2 cellular contexts compared by ENCODE assay signal in the genomic region with DNA sequence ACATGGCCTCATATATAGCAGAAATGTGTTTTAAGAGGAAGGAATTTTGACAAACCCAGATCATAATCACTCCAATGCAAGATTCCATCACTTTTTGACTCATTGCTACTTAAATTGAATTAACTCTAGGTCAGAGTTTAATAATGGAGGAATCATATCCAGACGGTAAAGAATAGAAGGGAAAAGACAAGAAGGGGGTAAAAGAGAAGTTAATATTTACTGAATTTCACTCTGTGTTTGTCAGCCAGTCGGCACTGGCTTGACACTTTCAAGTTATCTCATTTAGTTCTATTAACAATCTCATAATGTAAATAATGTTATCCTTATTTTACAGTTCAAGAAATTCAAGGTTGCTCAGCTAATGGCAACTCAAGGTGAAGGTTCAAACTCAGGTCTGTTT.
TF ChIP-seq lines count a peak whose summit lies in the region.

No MANE protein-coding gene starts in this region.

TF ChIP-seq in HepG2, 621 proteins besides CTCF, POLR2A, EP300 and RAD21 (continued from another document and continues in another):
- TF ChIP-seq, protein P1, sequence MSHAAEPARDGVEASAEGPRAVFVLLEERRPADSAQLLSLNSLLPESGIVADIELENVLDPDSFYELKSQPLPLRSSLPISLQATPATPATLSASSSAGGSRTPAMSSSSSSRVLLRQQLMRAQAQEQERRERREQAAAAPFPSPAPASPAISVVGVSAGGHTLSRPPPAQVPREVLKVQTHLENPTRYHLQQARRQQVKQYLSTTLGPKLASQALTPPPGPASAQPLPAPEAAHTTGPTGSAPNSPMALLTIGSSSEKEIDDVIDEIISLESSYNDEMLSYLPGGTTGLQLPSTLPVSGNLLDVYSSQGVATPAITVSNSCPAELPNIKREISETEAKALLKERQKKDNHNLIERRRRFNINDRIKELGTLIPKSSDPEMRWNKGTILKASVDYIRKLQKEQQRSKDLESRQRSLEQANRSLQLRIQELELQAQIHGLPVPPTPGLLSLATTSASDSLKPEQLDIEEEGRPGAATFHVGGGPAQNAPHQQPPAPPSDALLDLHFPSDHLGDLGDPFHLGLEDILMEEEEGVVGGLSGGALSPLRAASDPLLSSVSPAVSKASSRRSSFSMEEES (CRISPR knock-in tag; IDR thresholded peaks at IDR 0.05): no peak
- TF ChIP-seq ZSCAN12 (CRISPR knock-in tag; IDR thresholded peaks at IDR 0.05) (no peak), ZKSCAN5 (CRISPR knock-in tag; IDR thresholded peaks at IDR 0.05) (no peak), ZBTB1 (CRISPR knock-in tag; IDR thresholded peaks at IDR 0.05; ENCODE audit: borderline replicate concordance) (no peak), FOXA3 (CRISPR knock-in tag; IDR thresholded peaks at IDR 0.05) (peak; percentile 39; the same call in 1 of the 2 replicates), PHF8 (CRISPR knock-in tag; IDR thresholded peaks at IDR 0.05) (no peak), NFIC (IDR thresholded peaks at IDR 0.05; ENCODE audit: low read length) (peak; percentile 37; the same call in 1 of the 2 replicates), HNF4A (CRISPR knock-in tag; IDR thresholded peaks at IDR 0.05) (0 out of 2 replicates have a peak, but pooled peaks have one; percentile 14), ZNF619 (CRISPR knock-in tag; IDR thresholded peaks at IDR 0.05) (no peak), ZNF34 (CRISPR knock-in tag; IDR thresholded peaks at IDR 0.05; ENCODE audit: borderline replicate concordance) (no peak), NR2C2 (CRISPR knock-in tag; IDR thresholded peaks at IDR 0.05; ENCODE audit: borderline replicate concordance) (peak; percentile 22; the same call in 1 of the 2 replicates)
- TF ChIP-seq, protein P2, sequence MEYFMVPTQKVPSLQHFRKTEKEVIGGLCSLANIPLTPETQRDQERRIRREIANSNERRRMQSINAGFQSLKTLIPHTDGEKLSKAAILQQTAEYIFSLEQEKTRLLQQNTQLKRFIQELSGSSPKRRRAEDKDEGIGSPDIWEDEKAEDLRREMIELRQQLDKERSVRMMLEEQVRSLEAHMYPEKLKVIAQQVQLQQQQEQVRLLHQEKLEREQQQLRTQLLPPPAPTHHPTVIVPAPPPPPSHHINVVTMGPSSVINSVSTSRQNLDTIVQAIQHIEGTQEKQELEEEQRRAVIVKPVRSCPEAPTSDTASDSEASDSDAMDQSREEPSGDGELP (IDR thresholded peaks at IDR 0.05; ENCODE audit: borderline replicate concordance, low read depth): no peak
- TF ChIP-seq, protein P3, sequence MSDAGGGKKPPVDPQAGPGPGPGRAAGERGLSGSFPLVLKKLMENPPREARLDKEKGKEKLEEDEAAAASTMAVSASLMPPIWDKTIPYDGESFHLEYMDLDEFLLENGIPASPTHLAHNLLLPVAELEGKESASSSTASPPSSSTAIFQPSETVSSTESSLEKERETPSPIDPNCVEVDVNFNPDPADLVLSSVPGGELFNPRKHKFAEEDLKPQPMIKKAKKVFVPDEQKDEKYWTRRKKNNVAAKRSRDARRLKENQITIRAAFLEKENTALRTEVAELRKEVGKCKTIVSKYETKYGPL (CRISPR knock-in tag; IDR thresholded peaks at IDR 0.05): no peak
- TF ChIP-seq, protein P4, sequence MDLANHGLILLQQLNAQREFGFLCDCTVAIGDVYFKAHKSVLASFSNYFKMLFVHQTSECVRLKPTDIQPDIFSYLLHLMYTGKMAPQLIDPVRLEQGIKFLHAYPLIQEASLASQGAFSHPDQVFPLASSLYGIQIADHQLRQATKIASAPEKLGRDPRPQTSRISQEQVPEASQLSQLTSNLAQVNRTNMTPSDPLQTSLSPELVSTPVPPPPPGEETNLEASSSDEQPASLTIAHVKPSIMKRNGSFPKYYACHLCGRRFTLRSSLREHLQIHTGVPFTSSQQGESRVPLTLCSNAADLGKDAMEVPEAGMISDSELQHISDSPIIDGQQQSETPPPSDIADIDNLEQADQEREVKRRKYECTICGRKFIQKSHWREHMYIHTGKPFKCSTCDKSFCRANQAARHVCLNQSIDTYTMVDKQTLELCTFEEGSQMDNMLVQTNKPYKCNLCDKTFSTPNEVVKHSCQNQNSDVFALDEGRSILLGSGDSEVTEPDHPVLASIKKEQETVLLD (CRISPR knock-in tag; IDR thresholded peaks at IDR 0.05; ENCODE audit: low read depth): no peak
- TF ChIP-seq, protein P5, sequence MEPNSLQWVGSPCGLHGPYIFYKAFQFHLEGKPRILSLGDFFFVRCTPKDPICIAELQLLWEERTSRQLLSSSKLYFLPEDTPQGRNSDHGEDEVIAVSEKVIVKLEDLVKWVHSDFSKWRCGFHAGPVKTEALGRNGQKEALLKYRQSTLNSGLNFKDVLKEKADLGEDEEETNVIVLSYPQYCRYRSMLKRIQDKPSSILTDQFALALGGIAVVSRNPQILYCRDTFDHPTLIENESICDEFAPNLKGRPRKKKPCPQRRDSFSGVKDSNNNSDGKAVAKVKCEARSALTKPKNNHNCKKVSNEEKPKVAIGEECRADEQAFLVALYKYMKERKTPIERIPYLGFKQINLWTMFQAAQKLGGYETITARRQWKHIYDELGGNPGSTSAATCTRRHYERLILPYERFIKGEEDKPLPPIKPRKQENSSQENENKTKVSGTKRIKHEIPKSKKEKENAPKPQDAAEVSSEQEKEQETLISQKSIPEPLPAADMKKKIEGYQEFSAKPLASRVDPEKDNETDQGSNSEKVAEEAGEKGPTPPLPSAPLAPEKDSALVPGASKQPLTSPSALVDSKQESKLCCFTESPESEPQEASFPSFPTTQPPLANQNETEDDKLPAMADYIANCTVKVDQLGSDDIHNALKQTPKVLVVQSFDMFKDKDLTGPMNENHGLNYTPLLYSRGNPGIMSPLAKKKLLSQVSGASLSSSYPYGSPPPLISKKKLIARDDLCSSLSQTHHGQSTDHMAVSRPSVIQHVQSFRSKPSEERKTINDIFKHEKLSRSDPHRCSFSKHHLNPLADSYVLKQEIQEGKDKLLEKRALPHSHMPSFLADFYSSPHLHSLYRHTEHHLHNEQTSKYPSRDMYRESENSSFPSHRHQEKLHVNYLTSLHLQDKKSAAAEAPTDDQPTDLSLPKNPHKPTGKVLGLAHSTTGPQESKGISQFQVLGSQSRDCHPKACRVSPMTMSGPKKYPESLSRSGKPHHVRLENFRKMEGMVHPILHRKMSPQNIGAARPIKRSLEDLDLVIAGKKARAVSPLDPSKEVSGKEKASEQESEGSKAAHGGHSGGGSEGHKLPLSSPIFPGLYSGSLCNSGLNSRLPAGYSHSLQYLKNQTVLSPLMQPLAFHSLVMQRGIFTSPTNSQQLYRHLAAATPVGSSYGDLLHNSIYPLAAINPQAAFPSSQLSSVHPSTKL (CRISPR knock-in tag; IDR thresholded peaks at IDR 0.05): peak; percentile 47; the same call in 1 of the 2 replicates

TF ChIP-seq in SK-N-SH treated with all-trans-retinoic acid at 6 μM for 48 hours, 23 proteins besides CTCF, POLR2A, EP300 and RAD21 (continued from another document):
- TF ChIP-seq, protein P6, sequence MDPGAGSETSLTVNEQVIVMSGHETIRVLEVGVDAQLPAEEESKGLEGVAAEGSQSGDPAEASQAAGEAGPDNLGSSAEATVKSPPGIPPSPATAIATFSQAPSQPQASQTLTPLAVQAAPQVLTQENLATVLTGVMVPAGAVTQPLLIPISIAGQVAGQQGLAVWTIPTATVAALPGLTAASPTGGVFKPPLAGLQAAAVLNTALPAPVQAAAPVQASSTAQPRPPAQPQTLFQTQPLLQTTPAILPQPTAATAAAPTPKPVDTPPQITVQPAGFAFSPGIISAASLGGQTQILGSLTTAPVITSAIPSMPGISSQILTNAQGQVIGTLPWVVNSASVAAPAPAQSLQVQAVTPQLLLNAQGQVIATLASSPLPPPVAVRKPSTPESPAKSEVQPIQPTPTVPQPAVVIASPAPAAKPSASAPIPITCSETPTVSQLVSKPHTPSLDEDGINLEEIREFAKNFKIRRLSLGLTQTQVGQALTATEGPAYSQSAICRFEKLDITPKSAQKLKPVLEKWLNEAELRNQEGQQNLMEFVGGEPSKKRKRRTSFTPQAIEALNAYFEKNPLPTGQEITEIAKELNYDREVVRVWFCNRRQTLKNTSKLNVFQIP (CRISPR knock-in tag; IDR thresholded peaks at IDR 0.05; ENCODE audit: borderline replicate concordance, low read depth): peak; percentile 90; the same call in 1 of the 2 replicates
- TF ChIP-seq ZC3H10 (CRISPR knock-in tag; IDR thresholded peaks at IDR 0.05) (no peak), ZNF8 (CRISPR knock-in tag; IDR thresholded peaks at IDR 0.05) (peak; percentile 40; the same call in 1 of the 2 replicates), PPARA (CRISPR knock-in tag; IDR thresholded peaks at IDR 0.05; ENCODE audit: borderline replicate concordance) (no peak), CSDC2 (CRISPR knock-in tag; IDR thresholded peaks at IDR 0.05) (peak; percentile 74; the same call in 1 of the 2 replicates), GLIS3 (CRISPR knock-in tag; IDR thresholded peaks at IDR 0.05) (no peak), ZNF70 (CRISPR knock-in tag; IDR thresholded peaks at IDR 0.05) (no peak), ZFP3 (CRISPR knock-in tag; IDR thresholded peaks at IDR 0.05) (peak; percentile 77; the same call in 1 of the 2 replicates), TOX (CRISPR knock-in tag; IDR thresholded peaks at IDR 0.05; ENCODE audit: borderline replicate concordance) (no peak), ZFP30 (CRISPR knock-in tag; IDR thresholded peaks at IDR 0.05) (no peak), SNAI2 (CRISPR knock-in tag; IDR thresholded peaks at IDR 0.05) (0 out of 2 replicates have a peak, but pooled peaks have one; percentile 73), ARNTL (CRISPR knock-in tag; IDR thresholded peaks at IDR 0.05; ENCODE audit: borderline replicate concordance, low read depth) (no peak), ESRRG (CRISPR knock-in tag; IDR thresholded peaks at IDR 0.05) (no peak), ZNF565 (CRISPR knock-in tag; conservative IDR thresholded peaks at IDR 0.05; ENCODE audit: low read depth) (no peak), RARB (CRISPR knock-in tag; IDR thresholded peaks at IDR 0.05) (no peak), ISL1 (CRISPR knock-in tag; IDR thresholded peaks at IDR 0.05) (peak; percentile 95)
- TF ChIP-seq, protein P7, sequence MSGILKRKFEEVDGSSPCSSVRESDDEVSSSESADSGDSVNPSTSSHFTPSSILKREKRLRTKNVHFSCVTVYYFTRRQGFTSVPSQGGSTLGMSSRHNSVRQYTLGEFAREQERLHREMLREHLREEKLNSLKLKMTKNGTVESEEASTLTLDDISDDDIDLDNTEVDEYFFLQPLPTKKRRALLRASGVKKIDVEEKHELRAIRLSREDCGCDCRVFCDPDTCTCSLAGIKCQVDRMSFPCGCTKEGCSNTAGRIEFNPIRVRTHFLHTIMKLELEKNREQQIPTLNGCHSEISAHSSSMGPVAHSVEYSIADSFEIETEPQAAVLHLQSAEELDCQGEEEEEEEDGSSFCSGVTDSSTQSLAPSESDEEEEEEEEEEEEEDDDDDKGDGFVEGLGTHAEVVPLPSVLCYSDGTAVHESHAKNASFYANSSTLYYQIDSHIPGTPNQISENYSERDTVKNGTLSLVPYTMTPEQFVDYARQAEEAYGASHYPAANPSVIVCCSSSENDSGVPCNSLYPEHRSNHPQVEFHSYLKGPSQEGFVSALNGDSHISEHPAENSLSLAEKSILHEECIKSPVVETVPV (CRISPR knock-in tag; IDR thresholded peaks at IDR 0.05): no peak
- TF ChIP-seq, protein P8, sequence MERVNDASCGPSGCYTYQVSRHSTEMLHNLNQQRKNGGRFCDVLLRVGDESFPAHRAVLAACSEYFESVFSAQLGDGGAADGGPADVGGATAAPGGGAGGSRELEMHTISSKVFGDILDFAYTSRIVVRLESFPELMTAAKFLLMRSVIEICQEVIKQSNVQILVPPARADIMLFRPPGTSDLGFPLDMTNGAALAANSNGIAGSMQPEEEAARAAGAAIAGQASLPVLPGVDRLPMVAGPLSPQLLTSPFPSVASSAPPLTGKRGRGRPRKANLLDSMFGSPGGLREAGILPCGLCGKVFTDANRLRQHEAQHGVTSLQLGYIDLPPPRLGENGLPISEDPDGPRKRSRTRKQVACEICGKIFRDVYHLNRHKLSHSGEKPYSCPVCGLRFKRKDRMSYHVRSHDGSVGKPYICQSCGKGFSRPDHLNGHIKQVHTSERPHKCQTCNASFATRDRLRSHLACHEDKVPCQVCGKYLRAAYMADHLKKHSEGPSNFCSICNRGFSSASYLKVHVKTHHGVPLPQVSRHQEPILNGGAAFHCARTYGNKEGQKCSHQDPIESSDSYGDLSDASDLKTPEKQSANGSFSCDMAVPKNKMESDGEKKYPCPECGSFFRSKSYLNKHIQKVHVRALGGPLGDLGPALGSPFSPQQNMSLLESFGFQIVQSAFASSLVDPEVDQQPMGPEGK (CRISPR knock-in tag; IDR thresholded peaks at IDR 0.05; ENCODE audit: borderline replicate concordance): peak; percentile 90
- TF ChIP-seq, protein P9, sequence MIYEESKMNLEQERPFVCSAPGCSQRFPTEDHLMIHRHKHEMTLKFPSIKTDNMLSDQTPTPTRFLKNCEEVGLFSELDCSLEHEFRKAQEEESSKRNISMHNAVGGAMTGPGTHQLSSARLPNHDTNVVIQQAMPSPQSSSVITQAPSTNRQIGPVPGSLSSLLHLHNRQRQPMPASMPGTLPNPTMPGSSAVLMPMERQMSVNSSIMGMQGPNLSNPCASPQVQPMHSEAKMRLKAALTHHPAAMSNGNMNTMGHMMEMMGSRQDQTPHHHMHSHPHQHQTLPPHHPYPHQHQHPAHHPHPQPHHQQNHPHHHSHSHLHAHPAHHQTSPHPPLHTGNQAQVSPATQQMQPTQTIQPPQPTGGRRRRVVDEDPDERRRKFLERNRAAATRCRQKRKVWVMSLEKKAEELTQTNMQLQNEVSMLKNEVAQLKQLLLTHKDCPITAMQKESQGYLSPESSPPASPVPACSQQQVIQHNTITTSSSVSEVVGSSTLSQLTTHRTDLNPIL (CRISPR knock-in tag; IDR thresholded peaks at IDR 0.05; ENCODE audit: low read depth): peak; percentile 78; the same call in 1 of the 2 replicates
